1 cellular context compared by ENCODE assay signal in genomic region chr1:147169171-147169570, GRCh38.
TF ChIP-seq lines count a peak whose summit lies in the region.

No MANE protein-coding gene starts in this region.

TF ChIP-seq in GM23338, 12 proteins besides CTCF, POLR2A, EP300 and RAD21 (continued from another document):
- TF ChIP-seq ZNF462 (CRISPR knock-in tag; IDR thresholded peaks at IDR 0.05) (no peak), NANOG (IDR thresholded peaks at IDR 0.05; ENCODE audit: borderline replicate concordance) (no peak), POLR2AphosphoS5 (IDR thresholded peaks at IDR 0.05; ENCODE audit: low read depth) (no peak), ZNF114 (CRISPR knock-in tag; IDR thresholded peaks at IDR 0.05) (no peak)
